ENCODE assay signal across 8 cellular contexts in the genomic region with DNA sequence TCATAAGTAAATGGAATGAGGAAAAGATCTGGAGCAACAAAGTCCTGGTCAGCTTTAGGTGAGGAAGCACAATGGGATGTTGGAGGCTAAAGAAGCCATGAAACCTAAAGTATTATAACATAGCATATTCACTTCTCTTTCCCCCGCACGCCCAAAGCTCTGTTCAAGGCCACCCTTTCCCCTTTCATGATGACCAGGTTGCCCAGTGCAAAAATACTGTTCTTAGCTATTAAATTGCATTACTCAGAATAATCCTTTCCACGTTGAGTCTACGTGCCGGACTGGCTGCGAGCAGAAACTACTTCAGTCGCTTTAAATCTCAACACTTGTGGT. TPM values are rescaled to one million over a fixed set of nuclear protein-coding genes. Genes with fewer than 3 reads are reported as not detected.
A peak's percentile ranks its signal among the peaks of the same experiment; 100 is the strongest.
DNase-seq lines count a peak whose midpoint lies in the region; ATAC-seq and TF ChIP-seq lines count a peak whose summit lies in the region.

No MANE protein-coding gene starts in this region.

- H3K27me3 Mint-ChIP-seq in CD14-positive monocyte (ENCODE audit: low read depth in 3 of 3) = no peaks in the 10 kb centered on the region
- no peaks in the 10 kb centered on the region for H3K27me3 Mint-ChIP-seq in nephron (ENCODE audit: low read depth)

- no peak for ATAC-seq in HG02885 (IDR thresholded peaks at IDR 0.05; ENCODE audit: poor library complexity, unreplicated experiment)
- no peak for ATAC-seq in HG03521 (IDR thresholded peaks at IDR 0.05; ENCODE audit: unreplicated experiment)
- no peak for ATAC-seq in GM21786 (IDR thresholded peaks at IDR 0.05; ENCODE audit: unreplicated experiment)

- H3K36me3 Mint-ChIP-seq in CD14-positive monocyte (peaks cover 16 to 19% of the 10 kb centered on the region in 2 donors), nephron (ENCODE audit: low read depth) (peaks cover 14% of the 10 kb centered on the region)

- H3K4me1 ChIP-seq in KMS-11 (ENCODE audit: low read depth, poor library complexity, severe bottlenecking) = peaks cover 45% of the 10 kb centered on the region

- H3K4me2 ChIP-seq in KMS-11 = peak overlapping the region; percentile 43

- H3K4me3 Mint-ChIP-seq in CD14-positive monocyte (peak overlapping the region; percentile 83 to 90), nephron (peak overlapping the region; percentile 95 to 96 (median 96))

- DNase-seq in CD14-positive monocyte (ENCODE audit: low spot score) = no peak
- DNase-seq in dorsolateral prefrontal cortex = no peak
- DNase-seq in HEK293T (ENCODE audit: extremely low spot score) = no peak

- H3K79me2 ChIP-seq in KMS-11 (ENCODE audit: insufficient read depth, low read depth) = no peaks in the 10 kb centered on the region

- intact Hi-C loops in CD14-positive monocyte (cut with micrococcal nuclease) = loop anchor here (1.0 to 5.0 kb wide), 5 partner anchors 37 to 199 kb away; a partner anchor contains a TSS
- intact Hi-C loops in dorsolateral prefrontal cortex (cut with DNase I) = loop anchor here (1.0 to 10.0 kb wide), 6 partner anchors 38 to 215 kb away; a partner anchor contains a TSS

- H3K9ac ChIP-seq in KMS-11 = peak overlapping the region; percentile 63; the same call in 1 of the 2 replicates

- H3K9me3 Mint-ChIP-seq in CD14-positive monocyte = no peaks in the 10 kb centered on the region
- H3K9me3 Mint-ChIP-seq in nephron = no peaks in the 10 kb centered on the region

- H3K4me1 Mint-ChIP-seq in CD14-positive monocyte (peaks cover 36% of the 10 kb centered on the region), nephron (peaks cover 51% of the 10 kb centered on the region)

- H3K27ac ChIP-seq in KMS-11 (peak overlapping the region; percentile 43), dorsolateral prefrontal cortex (peak overlapping the region; percentile 59 to 97 (median 91))

- H3K27ac Mint-ChIP-seq in CD14-positive monocyte = peak overlapping the region; percentile 81 to 96 (median 91)
- H3K27ac Mint-ChIP-seq in nephron = peak overlapping the region; percentile 82 to 94 (median 83)

- H4K20me1 ChIP-seq in KMS-11 (ENCODE audit: insufficient read depth) = no peaks in the 10 kb centered on the region

- H3K36me3 ChIP-seq in KMS-11 (ENCODE audit: insufficient read depth) = no peaks in the 10 kb centered on the region

- peak overlapping the region; percentile 20 for H3K4me3 ChIP-seq in KMS-11 (IDR thresholded peaks at IDR 0.05; ENCODE audit: insufficient read depth, low read depth, low read length)
- H3K4me3 ChIP-seq in dorsolateral prefrontal cortex = peak overlapping the region; percentile 58 to 95 (median 86)

- TF ChIP-seq CTCF in CD14-positive monocyte (IDR thresholded peaks at IDR 0.05) (no peak), KMS-11 (conservative IDR thresholded peaks at IDR 0.05; ENCODE audit: low read depth, low read length) (no peak), dorsolateral prefrontal cortex (IDR thresholded peaks at IDR 0.05 in 54 of 56, conservative IDR thresholded peaks at IDR 0.05 in 2 of 56; ENCODE audit: low read depth in 1 of 56, partially characterized antibody in 56 of 56) (no peak), nephron (IDR thresholded peaks at IDR 0.05; ENCODE audit: unreplicated experiment in 3 of 3) (no peak)

- H3K27me3 ChIP-seq in KMS-11 (ENCODE audit: insufficient read depth, low read depth) = no peaks in the 10 kb centered on the region
- no peaks in the 10 kb centered on the region for H3K27me3 ChIP-seq in dorsolateral prefrontal cortex

- POLR2A ChIA-PET in HEK293T (lab: Yijun Ruan, JAX) = interaction anchor here (0.8 to 0.9 kb wide), 2 partner anchors 9 to 37 kb away, joined by 3 read pairs; no protein-coding TSS in a partner anchor

- CTCF ChIA-PET in HEK293T (lab: Yijun Ruan, JAX) = interaction anchor here (0.6 to 3.7 kb wide), 12 partner anchors 13 to 216 kb away, joined by 3 to 51 read pairs (median 4); no protein-coding TSS in a partner anchor

- H2AFZ ChIP-seq in KMS-11 (ENCODE audit: low read depth) = peak overlapping the region; percentile 48; the same call in 1 of the 2 replicates

TF ChIP-seq in HEK293T, 16 proteins besides CTCF, POLR2A, EP300 and RAD21:
- TF ChIP-seq ARNT (IDR thresholded peaks at IDR 0.05) (no peak), CTBP1 (IDR thresholded peaks at IDR 0.05; ENCODE audit: borderline replicate concordance) (no peak), BHLHE40 (IDR thresholded peaks at IDR 0.05; ENCODE audit: borderline replicate concordance) (no peak), FOXK2 (IDR thresholded peaks at IDR 0.05) (no peak), FOXM1 (IDR thresholded peaks at IDR 0.05; ENCODE audit: borderline replicate concordance) (no peak), ELF4 (IDR thresholded peaks at IDR 0.05) (no peak), LEF1 (IDR thresholded peaks at IDR 0.05; ENCODE audit: borderline replicate concordance) (no peak), SP1 (IDR thresholded peaks at IDR 0.05) (no peak), FOXA1 (IDR thresholded peaks at IDR 0.05) (no peak), L3MBTL2 (conservative IDR thresholded peaks at IDR 0.05) (no peak)

RNA-seq across cellular contexts. Expression of a gene that starts 0.6 kb away (rescaled TPM):
- 1 to 10 TPM in 1 of 2 donors, under 1 TPM in 1; 0.76 to 1.1 TPM for polyA plus RNA-seq in CD14-positive monocyte
- total RNA-seq in dorsolateral prefrontal cortex = 100 to 1,000 TPM in 22 of 120 experiments, 10 to 100 TPM in 98; 50.5 to 136 (median 77.6) TPM

RNA-seq across cellular contexts. Expression of a gene that starts 54.2 kb away (rescaled TPM):
- 10 to 100 TPM; 11.3 to 15.2 TPM for polyA plus RNA-seq in CD14-positive monocyte
- 10 to 100 TPM; 13.4 to 55.9 (median 25.6) TPM for total RNA-seq in dorsolateral prefrontal cortex
